22 cellular contexts compared by ENCODE assay signal in the genomic region with DNA sequence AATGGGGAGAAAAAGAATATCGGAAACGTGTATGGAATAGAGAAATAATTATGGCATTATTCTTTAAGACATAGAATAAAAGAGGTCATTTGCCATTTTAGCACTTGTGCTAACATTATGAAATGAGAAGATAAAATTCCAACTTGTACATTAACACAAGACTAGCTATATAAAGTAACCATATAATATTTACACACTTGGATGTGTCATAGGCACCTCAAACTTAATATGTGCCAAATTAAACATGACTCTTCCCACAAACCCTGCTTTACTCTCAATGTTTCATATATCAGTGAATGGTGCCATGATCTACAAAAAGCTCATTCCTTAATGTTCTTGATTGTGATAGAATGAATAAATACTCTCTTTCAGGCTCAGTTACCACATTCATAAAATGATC.
"Had no signal": no experiment of that assay in that cellular context is flagged by ENCODE, and none has a peak within 500 bp of the region (broad histone marks: within the 10 kb centered on the region; RNA-seq: fewer than 3 reads in every experiment).

No MANE protein-coding gene starts in this region.

- H3K27me3 ChIP-seq: Peyer's patch had no signal

- H3K27ac ChIP-seq: KMS-11, Peyer's patch, SJSA1 had no signal

- H3K9ac ChIP-seq: KMS-11, SK-N-SH had no signal

- H3K36me3 ChIP-seq: MG63, Peyer's patch, SJSA1 had no signal

- H3K27ac Mint-ChIP-seq: T-helper 1 cell treated with Interleukin-12 subunit alpha and Interleukin-12 subunit beta and Interleukin-4 antibody, amounts not matched to agents 30 μg/mL and 1 μg/mL, for 36 hours had no signal

- H3K4me3 Mint-ChIP-seq: T-helper 1 cell treated with Interleukin-12 subunit alpha and Interleukin-12 subunit beta and Interleukin-4 antibody, amounts not matched to agents 30 μg/mL and 1 μg/mL, for 36 hours had no signal

- DNase-seq: Karpas-422, MG63, NCI-H1048, NCI-H1105 treated with DMSO at 0.1 percent for 48 hours, NCI-H1436, NCI-H1694, NCI-H187, NCI-H2107, NCI-H2171, NCI-H226, NCI-H446 treated with DMSO at 0.1 percent for 48 hours, NCI-H524, NCI-H526, Peyer's patch, Right ventricle myocardium superior, RPMI8226, SK-N-SH, SW 1271, T-helper 1 cell had no signal

- H3K4me3 ChIP-seq: MG63, Peyer's patch, SJSA1 had no signal

- H3K9me3 ChIP-seq: MG63, Peyer's patch, SK-N-SH had no signal

- H3K4me2 ChIP-seq: KMS-11, SK-N-SH had no signal
